ENCODE assay signal across 1 cellular context in genomic region chr12:4323400-4323799, GRCh38.
TF ChIP-seq lines count a peak whose summit lies in the region.

No MANE protein-coding gene starts in this region.

TF ChIP-seq in HepG2, 621 proteins besides CTCF, POLR2A, EP300 and RAD21:
- TF ChIP-seq BRCA1 (CRISPR knock-in tag; IDR thresholded peaks at IDR 0.05) (no peak), ETV5 (CRISPR knock-in tag; IDR thresholded peaks at IDR 0.05; ENCODE audit: borderline replicate concordance) (no peak), ESRRA (CRISPR knock-in tag; IDR thresholded peaks at IDR 0.05; ENCODE audit: low read depth) (no peak), ZNF605 (CRISPR knock-in tag; IDR thresholded peaks at IDR 0.05) (no peak), SP5 (CRISPR knock-in tag; IDR thresholded peaks at IDR 0.05; ENCODE audit: borderline replicate concordance, low read depth) (no peak), CHD4 (IDR thresholded peaks at IDR 0.05; ENCODE audit: borderline replicate concordance, low read length) (no peak), ZNF674 (CRISPR knock-in tag; IDR thresholded peaks at IDR 0.05; ENCODE audit: low read depth) (no peak), AHDC1 (CRISPR knock-in tag; IDR thresholded peaks at IDR 0.05; ENCODE audit: borderline replicate concordance) (no peak), ELK4 (CRISPR knock-in tag; IDR thresholded peaks at IDR 0.05; ENCODE audit: borderline replicate concordance) (no peak), ZNF512 (CRISPR knock-in tag; IDR thresholded peaks at IDR 0.05) (no peak), SAFB2 (CRISPR knock-in tag; IDR thresholded peaks at IDR 0.05; ENCODE audit: borderline replicate concordance, low read depth) (no peak), SMARCC2 (IDR thresholded peaks at IDR 0.05) (no peak), ZNF7 (CRISPR knock-in tag; IDR thresholded peaks at IDR 0.05) (no peak), ZNF142 (CRISPR knock-in tag; IDR thresholded peaks at IDR 0.05) (no peak), MIXL1 (CRISPR knock-in tag; IDR thresholded peaks at IDR 0.05) (no peak), KDM3A (CRISPR knock-in tag; IDR thresholded peaks at IDR 0.05; ENCODE audit: low read depth) (no peak), CBX1 (IDR thresholded peaks at IDR 0.05; ENCODE audit: low read depth) (no peak)
TF ChIP-seq in HepG2: peak in this region for 0.
